ENCODE assay signal across 1 cellular context in the genomic region with DNA sequence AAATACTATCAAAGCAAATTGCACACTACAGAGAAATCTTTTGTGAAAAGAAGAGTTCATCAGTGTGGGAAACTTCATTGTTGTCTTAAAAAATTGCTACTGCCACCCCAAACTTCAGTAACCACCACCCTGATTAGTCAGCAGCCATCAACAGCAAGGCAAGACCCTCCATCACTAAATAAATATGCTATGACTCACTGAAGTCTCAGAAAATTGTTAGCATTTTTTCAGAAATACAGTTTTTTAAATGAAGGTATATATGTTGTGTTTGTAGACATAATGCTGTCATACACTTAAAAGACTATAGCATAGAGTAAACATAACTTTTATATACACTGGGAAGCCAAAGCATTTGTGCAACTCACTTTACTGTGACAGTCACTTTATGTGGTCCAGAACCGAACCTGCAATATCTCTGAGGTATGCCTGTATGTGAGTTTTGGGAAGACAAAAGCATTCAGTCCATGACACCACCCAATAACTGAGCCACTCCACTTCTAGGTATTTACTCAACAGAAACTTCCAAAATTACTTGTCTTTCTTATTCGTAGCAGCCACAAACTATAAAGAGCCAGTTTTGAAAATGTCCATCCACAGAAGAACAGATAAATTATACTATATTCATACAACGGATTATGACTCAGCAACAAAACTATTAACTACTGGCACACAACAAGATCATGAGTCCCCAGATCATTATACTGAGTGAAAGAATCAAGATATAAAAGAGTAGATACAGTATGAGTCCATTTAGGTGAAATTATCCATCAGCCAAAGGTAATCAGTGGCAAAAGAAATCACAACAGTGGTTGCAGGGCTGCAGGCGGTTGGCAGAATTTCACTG.
TF ChIP-seq lines count a peak whose summit lies in the region.

No MANE protein-coding gene starts in this region.

TF ChIP-seq in GM23338, 12 proteins besides CTCF, POLR2A, EP300 and RAD21 (continued from another document):
- TF ChIP-seq ZNF462 (CRISPR knock-in tag; IDR thresholded peaks at IDR 0.05) (no peak), ZNF114 (CRISPR knock-in tag; IDR thresholded peaks at IDR 0.05) (no peak)
